1 cellular context compared by ENCODE assay signal in genomic region chr11:67442504-67443398, GRCh38.
TF ChIP-seq lines count a peak whose summit lies in the region.

No MANE protein-coding gene starts in this region.

TF ChIP-seq in endothelial cell of umbilical vein, 7 proteins besides CTCF, POLR2A, EP300 and RAD21:
- no peak for TF ChIP-seq FOS (IDR thresholded peaks at IDR 0.05; ENCODE audit: borderline replicate concordance, insufficient read depth, low read length)
- TF ChIP-seq MYC (IDR thresholded peaks at IDR 0.05; ENCODE audit: low read depth, low read length): no peak
- no peak for TF ChIP-seq GATA2 (IDR thresholded peaks at IDR 0.05; ENCODE audit: insufficient read depth, insufficient read length, low read depth, low read length)
- TF ChIP-seq MAX (IDR thresholded peaks at IDR 0.05; ENCODE audit: insufficient read depth, insufficient read length): no peak
- no peak for TF ChIP-seq JUN (IDR thresholded peaks at IDR 0.05; ENCODE audit: borderline replicate concordance, insufficient read depth, insufficient read length, low read depth)
TF ChIP-seq in endothelial cell of umbilical vein: peak in this region for 0.
